Comparison of ENCODE assay signal across 21 cellular contexts in the genomic region with DNA sequence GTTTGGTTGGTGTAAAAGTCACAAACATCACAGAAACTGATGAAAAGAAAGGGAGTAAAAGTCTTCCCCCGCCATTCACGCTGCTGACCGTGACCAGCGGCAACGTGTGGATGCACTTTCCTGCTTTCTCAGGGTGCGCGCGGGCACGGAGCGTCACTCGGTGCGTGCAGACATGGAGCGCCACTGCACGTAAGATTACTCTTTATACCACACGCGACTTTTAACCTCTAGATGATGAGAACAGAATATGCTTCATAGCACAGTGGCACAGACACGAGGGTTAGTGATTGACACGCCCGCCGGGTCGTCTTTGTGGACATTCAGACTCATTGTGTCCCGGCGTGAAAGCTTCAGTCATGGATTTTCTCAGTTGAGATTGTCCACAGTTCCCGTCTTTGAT.
"Had no signal": no experiment of that assay in that cellular context is flagged by ENCODE, and none has a peak within 500 bp of the region (broad histone marks: within the 10 kb centered on the region; RNA-seq: fewer than 3 reads in every experiment).

No MANE protein-coding gene starts in this region.

- H3K27ac Mint-ChIP-seq: activated CD8-positive, alpha-beta T cell treated with anti-CD3 and anti-CD28 coated beads for 36 hours; activated naive CD8-positive, alpha-beta T cell; activated T-helper 2 cell treated with anti-CD3 and anti-CD28 coated beads, Interferon-gamma antibody, Interleukin-2, Interleukin-4, amounts not matched to agents 10 μg/mL and 5 μg/mL and 100 μg/mL, durations not matched to agents 14 hours and 24 hours and 36 hours; natural killer cell treated with Interleukin-12 subunit alpha and Interleukin-12 subunit beta and Interleukin-15 and Interleukin-18, amount 100 ng/mL, for 72 hours; stimulated activated memory B cell treated with anti-CD40 and anti-IgM and Interleukin-4, amounts not matched to agents 10 μg/mL and 1 μg/mL and 100 μg/mL, for 72 hours; stimulated activated naive CD8-positive, alpha-beta T cell treated with anti-CD3 and anti-CD28 coated beads, Interleukin-15, amount 100 ng/mL, for 72 hours had no signal

- H3K4me3 ChIP-seq: esophagus muscularis mucosa, heart left ventricle, lung, mucosa of descending colon, upper lobe of left lung had no signal

- H3K9me3 ChIP-seq: esophagus muscularis mucosa, heart left ventricle, mucosa of descending colon, upper lobe of left lung had no signal

- H3K4me3 Mint-ChIP-seq: activated CD8-positive, alpha-beta T cell treated with anti-CD3 and anti-CD28 coated beads for 36 hours; activated naive CD8-positive, alpha-beta T cell; natural killer cell treated with Interleukin-12 subunit alpha and Interleukin-12 subunit beta and Interleukin-15 and Interleukin-18, amount 100 ng/mL, for 72 hours; stimulated activated memory B cell treated with anti-CD40 and anti-IgM and Interleukin-4, amounts not matched to agents 10 μg/mL and 1 μg/mL and 100 μg/mL, for 72 hours; stimulated activated naive CD8-positive, alpha-beta T cell treated with anti-CD3 and anti-CD28 coated beads, Interleukin-15, amount 100 ng/mL, for 72 hours had no signal

- DNase-seq: activated CD4-positive, alpha-beta T cell treated with anti-CD3 and anti-CD28 coated beads, Interleukin-2, amount 50 U/mL, for 1 hour; activated CD8-positive, alpha-beta T cell treated with anti-CD3 and anti-CD28 coated beads for 36 hours; activated T-cell treated with anti-CD3 and anti-CD28 coated beads, Interleukin-2, amount 50 U/mL, for 48 hours; brain microvascular endothelial cell; foreskin keratinocyte; kidney glomerular epithelial cell; small intestine; stimulated activated CD4-positive, alpha-beta T cell treated with anti-CD3 and anti-CD28 coated beads, Interleukin-1b, Interleukin-23, amount 100 ng/mL, for 48 hours; stimulated activated CD4-positive, alpha-beta T cell treated with anti-CD3 and anti-CD28 coated beads, Interleukin-4, amount 100 ng/mL, for 4 hours; stimulated activated CD8-positive, alpha-beta memory T cell treated with anti-CD3 and anti-CD28 coated beads, Interleukin-4, amount 100 ng/mL, for 48 hours; stimulated activated naive CD8-positive, alpha-beta T cell treated with anti-CD3 and anti-CD28 coated beads, Interleukin-15, amount 100 ng/mL, for 72 hours; T-helper 2 cell had no signal

- H3K36me3 ChIP-seq: brain microvascular endothelial cell had no signal

- H3K27ac ChIP-seq: brain microvascular endothelial cell, esophagus muscularis mucosa, foreskin keratinocyte, heart left ventricle, upper lobe of left lung had no signal

- H3K4me1 Mint-ChIP-seq: stimulated activated memory B cell treated with anti-CD40 and anti-IgM and Interleukin-4, amounts not matched to agents 10 μg/mL and 1 μg/mL and 100 μg/mL, for 72 hours; stimulated activated naive CD8-positive, alpha-beta T cell treated with anti-CD3 and anti-CD28 coated beads, Interleukin-15, amount 100 ng/mL, for 72 hours had no signal

- H3K27me3 ChIP-seq: brain microvascular endothelial cell, esophagus muscularis mucosa, foreskin keratinocyte, heart left ventricle, upper lobe of left lung had no signal

- H3K27me3 Mint-ChIP-seq: activated CD8-positive, alpha-beta T cell treated with anti-CD3 and anti-CD28 coated beads for 36 hours; activated naive CD8-positive, alpha-beta T cell; natural killer cell treated with Interleukin-12 subunit alpha and Interleukin-12 subunit beta and Interleukin-15 and Interleukin-18, amount 100 ng/mL, for 72 hours; stimulated activated memory B cell treated with anti-CD40 and anti-IgM and Interleukin-4, amounts not matched to agents 10 μg/mL and 1 μg/mL and 100 μg/mL, for 72 hours; stimulated activated naive CD8-positive, alpha-beta T cell treated with anti-CD3 and anti-CD28 coated beads, Interleukin-15, amount 100 ng/mL, for 72 hours had no signal

- H3K4me1 ChIP-seq: esophagus muscularis mucosa, foreskin keratinocyte, heart left ventricle, upper lobe of left lung had no signal

- H3K9me3 Mint-ChIP-seq: activated CD8-positive, alpha-beta T cell treated with anti-CD3 and anti-CD28 coated beads for 36 hours; activated T-helper 2 cell treated with anti-CD3 and anti-CD28 coated beads, Interferon-gamma antibody, Interleukin-2, Interleukin-4, amounts not matched to agents 10 μg/mL and 5 μg/mL and 100 μg/mL, durations not matched to agents 14 hours and 24 hours and 36 hours; natural killer cell treated with Interleukin-12 subunit alpha and Interleukin-12 subunit beta and Interleukin-15 and Interleukin-18, amount 100 ng/mL, for 72 hours; stimulated activated memory B cell treated with anti-CD40 and anti-IgM and Interleukin-4, amounts not matched to agents 10 μg/mL and 1 μg/mL and 100 μg/mL, for 72 hours; stimulated activated naive CD8-positive, alpha-beta T cell treated with anti-CD3 and anti-CD28 coated beads, Interleukin-15, amount 100 ng/mL, for 72 hours had no signal
